ENCODE assay signal across 7 cellular contexts in genomic region chr9:67722460-67723090, GRCh38.
DNase-seq lines count a peak whose midpoint lies in the region; ATAC-seq, FAIRE-seq and TF ChIP-seq lines count a peak whose summit lies in the region.
"Not testable (repeated sequence)": the region's sequence is repeated elsewhere in the genome, so short reads cannot be mapped to it uniquely, and the experiment has no call there.

No MANE protein-coding gene starts in this region.

- not testable (repeated sequence) for H2BK120ac ChIP-seq in IMR-90 (ENCODE audit: low read depth, low read length)

- FAIRE-seq in GM12878 (lab: Jason Lieb, UNC), result not testable (repeated sequence)

- not testable (repeated sequence) for DNase-seq in IMR-90; GM12878 (ENCODE audit: low read depth, low spot score); lung (ENCODE audit: low spot score)

- TF ChIP-seq RAD21 in IMR-90 (IDR thresholded peaks at IDR 0.05; ENCODE audit: low read length); GM12878 (IDR thresholded peaks at IDR 0.05; ENCODE audit: insufficient read depth, low read depth, low read length): not testable (repeated sequence)

- not testable (repeated sequence) for H3K14ac ChIP-seq in IMR-90 (replicated peaks; ENCODE audit: low read depth, low read length)

- H3K79me1 ChIP-seq in IMR-90 (ENCODE audit: low read depth in 1 of 2, low read length in 2 of 2), result not testable (repeated sequence)

- ATAC-seq in GM18907 (IDR thresholded peaks at IDR 0.05; ENCODE audit: unreplicated experiment) (peak; percentile 87), GM21390 (IDR thresholded peaks at IDR 0.05; ENCODE audit: unreplicated experiment) (peak; percentile 88), HG02678 (IDR thresholded peaks at IDR 0.05; ENCODE audit: unreplicated experiment) (peak; percentile 92), HG03103 (IDR thresholded peaks at IDR 0.05; ENCODE audit: low read depth, unreplicated experiment) (peak; percentile 75), IMR-90 (ENCODE audit: low read depth) (peak; percentile 92), GM12878 (peak; percentile 84), lung (ENCODE audit: insufficient read depth, low FRiP score) (peak; percentile 84)

- H3K9me3 ChIP-seq in IMR-90 (ENCODE audit: control insufficient read depth, insufficient read depth, low read length); GM12878 (replicated peaks; ENCODE audit: control insufficient read depth, insufficient read depth, low read length); lung (ENCODE audit: control insufficient read depth in 2 of 2, insufficient read depth in 1 of 2, low read length in 1 of 2): not testable (repeated sequence)

- TF ChIP-seq CTCF in IMR-90 (conservative IDR thresholded peaks at IDR 0.05; ENCODE audit: low read depth, low read length); GM12878 (IDR thresholded peaks at IDR 0.05 in 2 of 3, conservative IDR thresholded peaks at IDR 0.05 in 1 of 3; ENCODE audit: control insufficient read depth in 2 of 3, extremely low read depth in 1 of 3, insufficient read depth in 1 of 3, low read depth in 3 of 3, low read length in 3 of 3); lung (IDR thresholded peaks at IDR 0.05; ENCODE audit: control extremely low read depth, extremely low read depth): not testable (repeated sequence)

- H3K9ac ChIP-seq in IMR-90 (ENCODE audit: low read depth, low read length); GM12878 (ENCODE audit: control insufficient read depth, insufficient read depth, low read length): not testable (repeated sequence)

- not testable (repeated sequence) for H2BK5ac ChIP-seq in IMR-90 (ENCODE audit: low read depth, low read length, poor library complexity, severe bottlenecking)

- H3K56ac ChIP-seq in IMR-90 (ENCODE audit: extremely low read depth, insufficient read depth, low read length), result not testable (repeated sequence)

- SMC1A ChIA-PET in GM12878 (lab: Charles Lee; ENCODE audit: uncharacterized antibody, unreplicated experiment), result not testable (repeated sequence)

- WGBS in IMR-90 (ENCODE audit: extremely low coverage in 2 of 2, insufficient read length in 1 of 2), 2 experiments, result no CpG with 5 or more reads among the region's 41 CpGs
- no CpG with 5 or more reads among the region's 41 CpGs for WGBS in GM12878 (ENCODE audit: insufficient coverage, insufficient replicate concordance, low lambda C conversion rate, missing lambda C conversion rate)
- WGBS in lung, 2 donors, result no CpG with 5 or more reads among the region's 41 CpGs

- TF ChIP-seq EP300 in GM12878 (IDR thresholded peaks at IDR 0.05; ENCODE audit: borderline replicate concordance in 1 of 2, control insufficient read depth in 1 of 2, low read depth in 2 of 2, low read length in 2 of 2), result not testable (repeated sequence)

- not testable (repeated sequence) for H2AK5ac ChIP-seq in IMR-90 (ENCODE audit: low read depth, low read length)

- dilution Hi-C loops in IMR-90 (cut with HindIII; ENCODE audit: low sequenced_read_pairs, unreplicated experiment), result not testable (repeated sequence)

- H4K5ac ChIP-seq in IMR-90 (ENCODE audit: low read depth, low read length), result not testable (repeated sequence)

- H3K79me2 ChIP-seq in GM12878 (ENCODE audit: control insufficient read depth, insufficient read depth, low read length), result not testable (repeated sequence)

- intact Hi-C loops in IMR-90 (cut with micrococcal nuclease); GM12878 (cut with micrococcal nuclease; ENCODE audit: unreplicated experiment): not testable (repeated sequence)

- not testable (repeated sequence) for BruUV-seq in IMR-90 (replicated peaks; lab: Mats Ljungman, UMichigan); GM12878 (replicated peaks; lab: Mats Ljungman, UMichigan)

- H4K91ac ChIP-seq in IMR-90 (ENCODE audit: insufficient read depth, low read depth, low read length), result not testable (repeated sequence)

- CTCF ChIA-PET in IMR-90 (lab: Yijun Ruan, JAX); GM12878 (lab: Yijun Ruan, JAX): not testable (repeated sequence)

- POLR2A ChIA-PET in IMR-90 (lab: Charles Lee; ENCODE audit: unreplicated experiment); GM12878 (lab: Charles Lee): not testable (repeated sequence)

- H3K36me3 ChIP-seq in IMR-90 (ENCODE audit: control insufficient read depth, insufficient read depth, low read length); GM12878 (ENCODE audit: control insufficient read depth in 2 of 2, insufficient read depth in 2 of 2, low read length in 1 of 2); lung (ENCODE audit: control insufficient read depth in 2 of 2, insufficient read depth in 2 of 2, low read length in 2 of 2): not testable (repeated sequence)

- not testable (repeated sequence) for TF ChIP-seq POLR2A in IMR-90 (IDR thresholded peaks at IDR 0.05; ENCODE audit: low read depth, low read length); GM12878 (IDR thresholded peaks at IDR 0.05; ENCODE audit: low read depth, low read length)

- in situ Hi-C loops in IMR-90 (cut with MboI; ENCODE audit: low sequenced_read_pairs); GM12878 (cut with MboI): not testable (repeated sequence)

- H3K27ac ChIP-seq in IMR-90 (ENCODE audit: insufficient read depth, low read length); GM12878 (ENCODE audit: control insufficient read depth, insufficient read depth); lung (ENCODE audit: low read depth in 1 of 2, low read length in 1 of 2): not testable (repeated sequence)

- H2AFZ ChIP-seq in IMR-90 (replicated peaks; ENCODE audit: low read length, poor library complexity); GM12878 (ENCODE audit: control insufficient read depth, low read depth, low read length): not testable (repeated sequence)

- H3K4me2 ChIP-seq in IMR-90 (ENCODE audit: low read depth, low read length); GM12878 (ENCODE audit: control insufficient read depth, insufficient read depth): not testable (repeated sequence)

- H3K4me3 ChIP-seq in IMR-90 (ENCODE audit: insufficient read depth, low read depth, low read length); GM12878; lung: not testable (repeated sequence)

- H3K27me3 ChIP-seq in IMR-90 (ENCODE audit: control insufficient read depth, insufficient read depth, low read length); GM12878 (replicated peaks in 1 of 2; ENCODE audit: control insufficient read depth in 2 of 2, insufficient read depth in 2 of 2, low read length in 1 of 2); lung (ENCODE audit: control insufficient read depth, insufficient read depth): not testable (repeated sequence)

- not testable (repeated sequence) for H3K4ac ChIP-seq in IMR-90 (ENCODE audit: low read depth, low read length)

- H3K23ac ChIP-seq in IMR-90 (ENCODE audit: low read depth, low read length), result not testable (repeated sequence)

- not testable (repeated sequence) for H3K4me1 ChIP-seq in IMR-90 (ENCODE audit: control insufficient read depth, insufficient read depth, low read length); GM12878 (ENCODE audit: control insufficient read depth, insufficient read depth, low read length); lung (ENCODE audit: control insufficient read depth in 2 of 2, insufficient read depth in 2 of 2, low read length in 2 of 2)

- H2BK20ac ChIP-seq in IMR-90 (ENCODE audit: low read depth, low read length), result not testable (repeated sequence)

- RAD21 ChIA-PET in GM12878 (lab: Charles Lee; ENCODE audit: unreplicated experiment), result not testable (repeated sequence)

- H4K20me1 ChIP-seq in IMR-90 (ENCODE audit: insufficient read depth, low read length); GM12878 (ENCODE audit: control insufficient read depth, insufficient read depth): not testable (repeated sequence)

- not testable (repeated sequence) for H3K9me1 ChIP-seq in IMR-90 (ENCODE audit: insufficient read depth, low read length)

- H4K8ac ChIP-seq in IMR-90 (ENCODE audit: low read depth in 2 of 2, low read length in 2 of 2), result not testable (repeated sequence)

- H2BK15ac ChIP-seq in IMR-90 (ENCODE audit: low read depth, low read length), result not testable (repeated sequence)

- not testable (repeated sequence) for H3K18ac ChIP-seq in IMR-90 (ENCODE audit: low read depth, low read length)

- H2AK9ac ChIP-seq in IMR-90 (replicated peaks; ENCODE audit: low read depth, low read length, poor library complexity), result not testable (repeated sequence)
